Comparison of ENCODE assay signal across 25 cellular contexts in the genomic region with DNA sequence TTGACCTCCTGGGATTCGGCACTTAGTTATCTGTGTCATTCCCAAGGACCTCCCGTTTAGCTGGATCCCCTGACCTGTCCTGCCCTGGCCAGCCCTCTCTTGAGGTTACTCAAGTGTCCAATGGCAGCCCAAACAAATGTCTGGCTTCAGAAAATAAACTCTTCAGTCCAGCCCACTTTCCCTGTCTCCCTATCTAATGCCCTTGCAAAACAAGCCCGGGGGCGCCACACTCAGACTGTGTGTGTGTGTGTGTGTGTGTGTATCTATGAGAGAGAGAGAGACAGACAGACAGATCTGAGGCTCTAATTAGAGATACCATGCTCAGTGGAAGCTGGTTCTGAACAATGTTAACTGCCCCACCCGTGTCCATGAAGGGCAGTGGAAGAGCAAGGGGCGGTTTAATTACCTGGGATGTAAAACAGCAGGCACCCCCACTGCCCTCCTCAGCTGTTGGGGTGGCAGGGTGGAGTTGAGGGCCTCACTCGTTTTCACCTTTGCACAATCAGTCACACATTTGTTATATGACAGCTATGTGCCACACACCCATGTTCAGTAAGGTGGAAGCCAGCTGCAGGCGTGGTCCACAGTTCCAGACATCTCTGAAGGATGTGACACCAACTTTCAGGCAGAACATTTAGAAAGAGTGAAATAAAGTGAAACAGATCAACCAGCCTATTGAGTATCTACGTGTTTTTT. TPM values are rescaled to one million over a fixed set of nuclear protein-coding genes. Genes with fewer than 3 reads are reported as not detected.
A peak's percentile ranks its signal among the peaks of the same experiment; 100 is the strongest.
DNase-seq lines count a peak whose midpoint lies in the region; ATAC-seq and TF ChIP-seq lines count a peak whose summit lies in the region.
"Had no signal": no experiment of that assay in that cellular context is flagged by ENCODE, and none has a peak within 500 bp of the region (broad histone marks: within the 10 kb centered on the region; RNA-seq: fewer than 3 reads in every experiment).

No MANE protein-coding gene starts in this region.

- H3K4me1 ChIP-seq in thyroid gland, result peaks cover 21 to 28% of the 10 kb centered on the region in 2 donors
- H3K4me1 ChIP-seq: ascending aorta, BLaER1, foreskin keratinocyte, upper lobe of right lung had no signal

- no peak for TF ChIP-seq POLR2A in thyroid gland (IDR thresholded peaks at IDR 0.05)

- 49 to 61% methylated on average over 9 of the region's 9 CpGs for WGBS in thyroid gland, 2 donors

- no peaks in the 10 kb centered on the region for H3K4me1 Mint-ChIP-seq in activated naive CD4-positive, alpha-beta T cell treated with anti-CD3 and anti-CD28 coated beads for 36 hours (ENCODE audit: low read depth)
- H3K4me1 Mint-ChIP-seq: activated naive CD4-positive, alpha-beta T cell treated with anti-CD3 and anti-CD28 coated beads, Interleukin-2, amount 50 U/mL, for 24 hours; naive B cell had no signal

- no peaks in the 10 kb centered on the region for H3K36me3 Mint-ChIP-seq in activated naive CD4-positive, alpha-beta T cell treated with anti-CD3 and anti-CD28 coated beads for 36 hours (ENCODE audit: low read depth)
- H3K36me3 Mint-ChIP-seq: activated naive CD4-positive, alpha-beta T cell treated with anti-CD3 and anti-CD28 coated beads, Interleukin-2, amount 50 U/mL, for 24 hours; naive B cell had no signal

- no peak overlapping the region for H3K27ac Mint-ChIP-seq in activated naive CD4-positive, alpha-beta T cell treated with anti-CD3 and anti-CD28 coated beads for 36 hours
- H3K27ac Mint-ChIP-seq: activated naive CD4-positive, alpha-beta T cell treated with anti-CD3 and anti-CD28 coated beads, Interleukin-2, amount 50 U/mL, for 24 hours had no signal

- H3K36me3 ChIP-seq in thyroid gland, result no peaks in the 10 kb centered on the region
- H3K36me3 ChIP-seq: ascending aorta, BLaER1, stomach, upper lobe of right lung had no signal

- H3K27me3 Mint-ChIP-seq in activated naive CD4-positive, alpha-beta T cell treated with anti-CD3 and anti-CD28 coated beads for 36 hours (ENCODE audit: low read depth), result peaks cover 8% of the 10 kb centered on the region

- TF ChIP-seq CTCF in thyroid gland (IDR thresholded peaks at IDR 0.05), result no peak

- peak overlapping the region in 1 of 3 donors; percentile 1 for H3K27ac ChIP-seq in thyroid gland
- H3K27ac ChIP-seq: ascending aorta, BLaER1, foreskin keratinocyte, stomach, upper lobe of right lung had no signal

- DNase-seq in SHP77 treated with DMSO at 0.1 percent for 48 hours (lab: John Stamatoyannopoulos, UW), result peak; percentile 15
- DNase-seq in SHP77 (lab: John Stamatoyannopoulos, UW), result no peak
- peak; percentile 73 for DNase-seq in NCI-H2029 treated with DMSO at 0.1 percent for 48 hours (lab: John Stamatoyannopoulos, UW)
- peak; percentile 61 to 62 for DNase-seq in left colon
- peak; percentile 47 to 66 for DNase-seq in thyroid gland
- DNase-seq in activated naive CD4-positive, alpha-beta T cell treated with anti-CD3 and anti-CD28 coated beads for 36 hours, result no peak
- no peak for DNase-seq in stimulated activated CD4-positive, alpha-beta T cell treated with anti-CD3 and anti-CD28 coated beads, Interleukin-1b, Interleukin-23, amount 100 ng/mL, for 48 hours
- DNase-seq: ACHN; activated CD4-positive, alpha-beta T cell treated with anti-CD3 and anti-CD28 coated beads for 1 hour; activated CD8-positive, alpha-beta memory T cell treated with anti-CD3 and anti-CD28 coated beads for 24 hours; effector CD8-positive, alpha-beta T cell; foreskin keratinocyte; Kasumi-1; naive B cell; NCI-H1930; occipital lobe; stimulated activated CD4-positive, alpha-beta T cell treated with anti-CD3 and anti-CD28 coated beads, Interleukin-12 subunit alpha, Interleukin-12 subunit beta, amount 100 ng/mL, for 4 hours; stomach; upper lobe of right lung had no signal

- H3K27me3 ChIP-seq in thyroid gland, result no peaks in the 10 kb centered on the region
- H3K27me3 ChIP-seq: ascending aorta, BLaER1, foreskin keratinocyte, stomach, upper lobe of right lung had no signal

- no peaks in the 10 kb centered on the region for H3K9me3 Mint-ChIP-seq in activated naive CD4-positive, alpha-beta T cell treated with anti-CD3 and anti-CD28 coated beads for 36 hours
- H3K9me3 Mint-ChIP-seq: activated naive CD4-positive, alpha-beta T cell treated with anti-CD3 and anti-CD28 coated beads, Interleukin-2, amount 50 U/mL, for 24 hours had no signal

- CTCF ChIA-PET in activated naive CD4-positive, alpha-beta T cell treated with anti-CD3 and anti-CD28 coated beads for 36 hours (lab: Charles Lee), result no interaction called here

- H3K4me3 ChIP-seq in thyroid gland (replicated peaks in 1 of 3), result no peak overlapping the region
- H3K4me3 ChIP-seq: ascending aorta, BLaER1, stomach, upper lobe of right lung had no signal

- H3K9me3 ChIP-seq in thyroid gland, result no peaks in the 10 kb centered on the region
- H3K9me3 ChIP-seq: ascending aorta, BLaER1, stomach, upper lobe of right lung had no signal

- intact Hi-C loops in left colon (cut with DNase I, micrococcal nuclease), result no loop called here
- intact Hi-C loops in thyroid gland (cut with DNase I), result no loop called here
- intact Hi-C loops in activated naive CD4-positive, alpha-beta T cell treated with anti-CD3 and anti-CD28 coated beads for 36 hours (cut with micrococcal nuclease), result no loop called here

- no peak overlapping the region for H3K4me3 Mint-ChIP-seq in activated naive CD4-positive, alpha-beta T cell treated with anti-CD3 and anti-CD28 coated beads for 36 hours
- H3K4me3 Mint-ChIP-seq: activated naive CD4-positive, alpha-beta T cell treated with anti-CD3 and anti-CD28 coated beads, Interleukin-2, amount 50 U/mL, for 24 hours; naive B cell had no signal

- ATAC-seq in left colon (peak; percentile 79), GM18873 (IDR thresholded peaks at IDR 0.05; ENCODE audit: low FRiP score, unreplicated experiment) (no peak)
- ATAC-seq: foreskin keratinocyte, upper lobe of right lung had no signal

RNA-seq across cellular contexts. Expression of a gene that starts 57.4 kb away (rescaled TPM):
- total RNA-seq in left colon, result 100 to 1,000 TPM in 1 of 2 donors, 10 to 100 TPM in 1; 95.6 to 115 TPM
- total RNA-seq in thyroid gland, result 1 to 10 TPM in 3 of 4 donors, under 1 TPM in 1; 0.27 to 7.4 (median 4.3) TPM
- not detected for total RNA-seq in activated naive CD4-positive, alpha-beta T cell treated with anti-CD3 and anti-CD28 coated beads for 36 hours
- total RNA-seq: ascending aorta, chondrocyte, foreskin keratinocyte, lung microvascular endothelial cell, upper lobe of right lung had no signal

Comparison
In these comparisons a context has a peak if more than half of its experiments do, and no peak if none do; other contexts are left out.
1. DNase-seq: peak in SHP77 treated with DMSO at 0.1 percent for 48 hours (single experiment), NCI-H2029 treated with DMSO at 0.1 percent for 48 hours (single experiment), left colon (2 of 2) and thyroid gland (2 of 2); none in SHP77 (0 of 2), activated naive CD4-positive, alpha-beta T cell treated with anti-CD3 and anti-CD28 coated beads for 36 hours (single experiment) and stimulated activated CD4-positive, alpha-beta T cell treated with anti-CD3 and anti-CD28 coated beads, Interleukin-1b, Interleukin-23, amount 100 ng/mL, for 48 hours (single experiment).
2. RNA of a gene that starts 57.4 kb away (total RNA-seq): 95.6 to 115 TPM in left colon; 0.27 to 7.4 TPM in thyroid gland and not detected in activated naive CD4-positive, alpha-beta T cell treated with anti-CD3 and anti-CD28 coated beads for 36 hours; every median in the first group is over 10 times any median in the second.